ENCODE assay signal across 10 cellular contexts in genomic region chr17:16419929-16420271, GRCh38. TPM values are rescaled to one million over a fixed set of nuclear protein-coding genes. Genes with fewer than 3 reads are reported as not detected.
A peak's percentile ranks its signal among the peaks of the same experiment; 100 is the strongest.
DNase-seq lines count a peak whose midpoint lies in the region; ATAC-seq and TF ChIP-seq lines count a peak whose summit lies in the region.
"Had no signal": no experiment of that assay in that cellular context is flagged by ENCODE, and none has a peak within 500 bp of the region (broad histone marks: within the 10 kb centered on the region; RNA-seq: fewer than 3 reads in every experiment).

No MANE protein-coding gene starts in this region.

- no peaks in the 10 kb centered on the region for H3K36me3 Mint-ChIP-seq in endodermal cell (ENCODE audit: low read depth)

- 96 to 100% methylated on average over 5 to 10 of the region's 10 CpGs for WGBS in endodermal cell (ENCODE audit: insufficient coverage in 1 of 2, insufficient read length in 1 of 2), 2 experiments

- H3K27me3 Mint-ChIP-seq in endodermal cell (ENCODE audit: insufficient read depth) = peaks cover 2% of the 10 kb centered on the region

- no peaks in the 10 kb centered on the region for H3K4me1 Mint-ChIP-seq in endodermal cell

- H3K27me3 ChIP-seq in endodermal cell (ENCODE audit: control insufficient read depth, insufficient read depth, low read length, poor library complexity, severe bottlenecking) = no peaks in the 10 kb centered on the region

- DNase-seq in SW480 (ENCODE audit: low spot score) (peak; percentile 88), midbrain (lab: John Stamatoyannopoulos, UW) (no peak), NCI-H2107 treated with DMSO at 0.1 percent for 48 hours (lab: John Stamatoyannopoulos, UW; ENCODE audit: unreplicated experiment) (no peak), left cardiac atrium (no peak), endodermal cell (no peak)
- peak; percentile 72 for DNase-seq in stimulated activated CD4-positive, alpha-beta T cell treated with anti-CD3 and anti-CD28 coated beads, Interleukin-15, amount 100 ng/mL, for 24 hours

- H3K27ac ChIP-seq in cingulate gyrus (ENCODE audit: low read depth, low read length) (peak overlapping the region; percentile 39), endodermal cell (ENCODE audit: low read depth, low read length) (no peak overlapping the region)
- H3K27ac ChIP-seq: KMS-11 had no signal

- intact Hi-C loops in left cardiac atrium (cut with DNase I) = loop anchor here in 1 of 2 donors (10.0 kb wide), 1 partner anchor 55 kb away; no protein-coding TSS in a partner anchor

- ATAC-seq in GM21576 (IDR thresholded peaks at IDR 0.05; ENCODE audit: unreplicated experiment) (peak; percentile 3), left cardiac atrium (no peak)

- no peak for TF ChIP-seq CTCF in endodermal cell (conservative IDR thresholded peaks at IDR 0.05)

- H3K27ac Mint-ChIP-seq in endodermal cell = no peak overlapping the region

- H3K4me1 ChIP-seq in endodermal cell (ENCODE audit: control insufficient read depth, insufficient read depth, low read length) = peaks cover 7% of the 10 kb centered on the region

- no peak overlapping the region for H3K9ac ChIP-seq in endodermal cell (ENCODE audit: extremely low read depth, low read length, poor library complexity, severe bottlenecking)
- H3K9ac ChIP-seq: KMS-11 had no signal

- H3K4me3 ChIP-seq in endodermal cell (ENCODE audit: low read length) = no peak overlapping the region
- H3K4me3 ChIP-seq: lung had no signal

- no peak overlapping the region for H3K4me3 Mint-ChIP-seq in endodermal cell

- H3K36me3 ChIP-seq in endodermal cell (ENCODE audit: control insufficient read depth, insufficient read depth, low read length) = no peaks in the 10 kb centered on the region

- no peaks in the 10 kb centered on the region for H3K9me3 Mint-ChIP-seq in endodermal cell

- no peaks in the 10 kb centered on the region for H3K9me3 ChIP-seq in endodermal cell (ENCODE audit: control insufficient read depth, low read length)

RNA-seq across cellular contexts. Expression of gene TRPV2, which starts 4.5 kb away (rescaled TPM):
- 10 to 100 TPM; 14.3 to 21.1 TPM for total RNA-seq in left cardiac atrium
- total RNA-seq in endodermal cell = 1 to 10 TPM in 1 of 2 donors, under 1 TPM in 1; 0.51 to 1.1 TPM
- 1.4 TPM for polyA plus RNA-seq in endodermal cell (2013, experiment 1 of 2)
- 2.1 TPM for polyA plus RNA-seq in endodermal cell (2013, experiment 2 of 2)

RNA-seq across cellular contexts. Expression of gene UBB, which starts 39.0 kb away (rescaled TPM):
- total RNA-seq in left cardiac atrium (1,000 to 10,000 TPM; 1,163 to 1,195 TPM), endodermal cell (1,000 to 10,000 TPM; 1,658 to 1,721 TPM)
- 2,166 TPM for polyA plus RNA-seq in endodermal cell (2013, experiment 1 of 2)
- polyA plus RNA-seq in endodermal cell (2013, experiment 2 of 2) = 2,122 TPM

Comparison
In these comparisons a context has a peak if more than half of its experiments do, and no peak if none do; other contexts are left out.
1. DNase-seq: peak in SW480 (single experiment) and stimulated activated CD4-positive, alpha-beta T cell treated with anti-CD3 and anti-CD28 coated beads, Interleukin-15, amount 100 ng/mL, for 24 hours (single experiment); none in midbrain (single experiment), NCI-H2107 treated with DMSO at 0.1 percent for 48 hours (single experiment), left cardiac atrium (single experiment) and endodermal cell (single experiment).
2. RNA of gene TRPV2, which starts 4.5 kb away (total RNA-seq): 14.3 to 21.1 TPM in left cardiac atrium; 0.51 to 1.1 TPM in endodermal cell; every median in the first group is over 4 times any median in the second.